ENCODE assay signal across 10 cellular contexts in the genomic region with DNA sequence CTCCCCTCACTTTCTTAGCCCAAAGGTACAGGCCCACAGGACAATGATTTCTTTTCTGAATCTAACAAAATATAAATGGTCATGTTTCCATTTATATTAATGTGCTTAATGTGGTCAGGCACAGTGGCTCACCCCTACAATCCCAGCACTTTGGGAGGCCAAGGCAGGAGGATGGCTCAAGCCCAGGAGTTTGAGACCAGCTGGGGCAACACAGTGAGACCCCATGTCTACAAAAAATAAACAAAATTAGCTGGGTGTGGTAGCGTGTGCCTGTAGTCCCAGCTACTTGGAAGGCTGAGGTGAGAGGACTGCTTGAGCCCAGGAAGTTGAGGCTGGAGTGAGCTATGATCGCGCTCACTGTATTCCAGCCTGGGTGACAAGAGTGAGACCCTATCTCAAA.
DNase-seq lines count a peak whose midpoint lies in the region; ATAC-seq and TF ChIP-seq lines count a peak whose summit lies in the region.
"Had no signal": no experiment of that assay in that cellular context is flagged by ENCODE, and none has a peak within 500 bp of the region (broad histone marks: within the 10 kb centered on the region; RNA-seq: fewer than 3 reads in every experiment).

No MANE protein-coding gene starts in this region.

- H3K27ac ChIP-seq in adrenal gland (peak overlapping the region in 4 of 5 donors; percentile 56 to 72 (median 65)), lower lobe of right lung (peak overlapping the region; percentile 73), temporal lobe (ENCODE audit: low read depth, low read length) (peak overlapping the region; percentile 94)

- TF ChIP-seq CTCF in adrenal gland (IDR thresholded peaks at IDR 0.05) = no peak
- no peak for TF ChIP-seq CTCF in lower lobe of right lung (IDR thresholded peaks at IDR 0.05)

- 88 to 99% (median 96%) methylated on average over 3 of the region's 3 CpGs for WGBS in adrenal gland, 4 donors

- H3K36me3 ChIP-seq in adrenal gland (replicated peaks in 1 of 2) = peaks cover 0 to 48% of the 10 kb centered on the region in 2 donors
- H3K36me3 ChIP-seq in lower lobe of right lung = peaks cover 95% of the 10 kb centered on the region

- DNase-seq in T-helper 2 cell treated with Interferon-gamma antibody and Interleukin-4, amounts not matched to agents 5 μg/mL and 100 μg/mL, for 36 hours (ENCODE audit: low spot score) = no peak
- no peak for DNase-seq in T-helper 2 cell
- DNase-seq in adrenal gland = no peak
- no peak for DNase-seq in lower lobe of right lung
- no peak for DNase-seq in globus pallidus (ENCODE audit: low spot score)
- DNase-seq in CD1c-positive myeloid dendritic cell (ENCODE audit: extremely low spot score) = no peak
- DNase-seq: NCI-H2171 treated with DMSO at 0.1 percent for 48 hours; stimulated activated naive CD4-positive, alpha-beta T cell treated with Interleukin-2 at 50 U/mL for 16 hours had no signal

- H3K4me3 ChIP-seq in adrenal gland (no peak overlapping the region), lower lobe of right lung (no peak overlapping the region)

- TF ChIP-seq POLR2A in adrenal gland (IDR thresholded peaks at IDR 0.05) = no peak

- peaks cover 32% of the 10 kb centered on the region for H3K4me1 Mint-ChIP-seq in T-helper 2 cell treated with Interferon-gamma antibody and Interleukin-4, amounts not matched to agents 5 μg/mL and 100 μg/mL, for 36 hours (ENCODE audit: low read depth)

- no peaks in the 10 kb centered on the region for H3K9me3 Mint-ChIP-seq in T-helper 2 cell treated with Interferon-gamma antibody and Interleukin-4, amounts not matched to agents 5 μg/mL and 100 μg/mL, for 36 hours

- peak overlapping the region; percentile 10 for H3K27ac Mint-ChIP-seq in T-helper 2 cell treated with Interferon-gamma antibody and Interleukin-4, amounts not matched to agents 5 μg/mL and 100 μg/mL, for 36 hours

- H3K27me3 ChIP-seq in adrenal gland (no peaks in the 10 kb centered on the region), lower lobe of right lung (ENCODE audit: low read depth) (no peaks in the 10 kb centered on the region)

- ATAC-seq in lower lobe of right lung (no peak), GM19035 (IDR thresholded peaks at IDR 0.05; ENCODE audit: unreplicated experiment) (no peak)

- H3K36me3 Mint-ChIP-seq in T-helper 2 cell treated with Interferon-gamma antibody and Interleukin-4, amounts not matched to agents 5 μg/mL and 100 μg/mL, for 36 hours (ENCODE audit: low read depth) = peaks cover 36% of the 10 kb centered on the region

- H3K4me3 Mint-ChIP-seq in T-helper 2 cell treated with Interferon-gamma antibody and Interleukin-4, amounts not matched to agents 5 μg/mL and 100 μg/mL, for 36 hours = no peak overlapping the region

- H3K4me1 ChIP-seq in adrenal gland (replicated peaks in 1 of 2) (peaks cover 44 to 92% of the 10 kb centered on the region in 2 donors), lower lobe of right lung (peaks cover 71% of the 10 kb centered on the region)

- H3K9me3 ChIP-seq in adrenal gland (replicated peaks in 1 of 3) (no peaks in the 10 kb centered on the region), lower lobe of right lung (no peaks in the 10 kb centered on the region)

- no peaks in the 10 kb centered on the region for H3K27me3 Mint-ChIP-seq in T-helper 2 cell treated with Interferon-gamma antibody and Interleukin-4, amounts not matched to agents 5 μg/mL and 100 μg/mL, for 36 hours (ENCODE audit: low read depth)

- intact Hi-C loops in adrenal gland (cut with DNase I) (loop anchor here in 1 of 2 donors (10.0 kb wide), 1 partner anchor 95 kb away; a partner anchor contains a TSS), lower lobe of right lung (cut with DNase I) (no loop called here)
